In the genomic region with DNA sequence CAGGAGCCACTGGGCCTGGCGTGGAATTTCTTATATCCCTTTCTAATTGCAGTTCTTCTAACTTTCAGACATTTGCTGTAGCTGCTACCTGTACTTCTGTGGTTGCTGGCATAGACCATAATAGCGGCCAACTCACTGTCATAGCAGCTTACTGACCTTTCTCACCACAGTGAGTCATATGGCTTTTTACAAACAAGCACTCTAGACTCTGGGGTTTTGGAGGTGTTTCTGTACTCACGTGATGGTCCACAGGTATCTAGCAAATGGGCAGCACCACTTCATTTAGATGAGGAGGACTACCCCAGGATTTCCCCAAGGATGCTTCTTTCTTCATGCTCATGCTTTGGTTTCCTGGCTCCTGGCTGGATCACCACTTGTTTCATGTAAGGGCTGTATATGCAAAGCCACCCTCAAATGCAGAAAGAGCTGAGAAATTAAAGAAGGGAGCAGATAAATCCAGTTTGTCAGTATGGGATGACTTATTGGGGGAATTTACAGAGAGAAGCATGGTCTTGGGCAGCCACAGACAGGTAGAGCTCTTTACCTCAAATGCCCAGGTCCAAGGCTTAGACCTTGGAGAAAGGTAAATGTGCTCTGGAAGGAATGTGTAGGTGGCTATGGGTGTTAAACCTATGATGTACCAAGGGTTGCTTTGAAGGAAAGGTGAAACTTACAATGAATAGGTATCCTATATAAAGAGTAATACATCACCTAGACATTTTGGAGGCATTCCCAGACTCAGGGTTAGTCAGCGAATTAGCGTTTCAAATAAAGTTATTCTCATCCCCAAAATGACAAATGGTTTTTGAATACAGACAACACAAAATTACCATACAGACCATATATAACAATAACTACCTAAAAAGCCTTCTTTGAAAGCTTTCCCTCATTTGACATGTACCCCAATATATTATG, we compare ENCODE assay signal across 12 cellular contexts. TPM values are rescaled to one million over a fixed set of nuclear protein-coding genes. Genes with fewer than 3 reads are reported as not detected.
DNase-seq lines count a peak whose midpoint lies in the region; ATAC-seq and TF ChIP-seq lines count a peak whose summit lies in the region.
"Had no signal": no experiment of that assay in that cellular context is flagged by ENCODE, and none has a peak within 500 bp of the region (broad histone marks: within the 10 kb centered on the region; RNA-seq: fewer than 3 reads in every experiment).

No MANE protein-coding gene starts in this region.

- H3K27ac ChIP-seq in fibroblast of lung (ENCODE audit: insufficient read depth, low read length) = no peak overlapping the region
- H3K27ac ChIP-seq: ascending aorta, SJSA1 had no signal

- no peaks in the 10 kb centered on the region for H3K27me3 Mint-ChIP-seq in activated naive CD8-positive, alpha-beta T cell treated with anti-CD3 and anti-CD28 coated beads, Interleukin-2, amount 50 U/mL, for 24 hours
- H3K27me3 Mint-ChIP-seq in activated naive CD8-positive, alpha-beta T cell treated with anti-CD3 and anti-CD28 coated beads for 36 hours = no peaks in the 10 kb centered on the region

- no peak overlapping the region for H3K9ac ChIP-seq in fibroblast of lung (ENCODE audit: insufficient read depth, low read length)

- DNase-seq in activated naive CD8-positive, alpha-beta T cell treated with anti-CD3 and anti-CD28 coated beads, Interleukin-2, amount 50 U/mL, for 24 hours = no peak
- DNase-seq in activated naive CD8-positive, alpha-beta T cell treated with anti-CD3 and anti-CD28 coated beads for 36 hours = no peak
- DNase-seq in NCI-H226 (peak; percentile 56), fibroblast of lung (ENCODE audit: low read depth in 2 of 2) (peak; percentile 65 to 90), H7 (no peak), globus pallidus (ENCODE audit: low spot score) (no peak), amygdala (lab: John Stamatoyannopoulos, UW) (no peak)
- DNase-seq: activated CD4-positive, alpha-beta T cell treated with anti-CD3 and anti-CD28 coated beads, Interleukin-2, amount 50 U/mL, for 48 hours; NCI-H2081 had no signal

- H3K27ac Mint-ChIP-seq in activated naive CD8-positive, alpha-beta T cell treated with anti-CD3 and anti-CD28 coated beads, Interleukin-2, amount 50 U/mL, for 24 hours = no peak overlapping the region
- H3K27ac Mint-ChIP-seq in activated naive CD8-positive, alpha-beta T cell treated with anti-CD3 and anti-CD28 coated beads for 36 hours = no peak overlapping the region

- peaks cover 2% of the 10 kb centered on the region for H3K4me1 Mint-ChIP-seq in activated naive CD8-positive, alpha-beta T cell treated with anti-CD3 and anti-CD28 coated beads, Interleukin-2, amount 50 U/mL, for 24 hours
- peaks cover 3% of the 10 kb centered on the region for H3K4me1 Mint-ChIP-seq in activated naive CD8-positive, alpha-beta T cell treated with anti-CD3 and anti-CD28 coated beads for 36 hours

- H3K4me1 ChIP-seq in fibroblast of lung (ENCODE audit: control insufficient read depth, extremely low read depth, insufficient read depth, low read length) = peaks cover 3% of the 10 kb centered on the region
- H3K4me1 ChIP-seq: ascending aorta had no signal

- H3K9me3 Mint-ChIP-seq in activated naive CD8-positive, alpha-beta T cell treated with anti-CD3 and anti-CD28 coated beads, Interleukin-2, amount 50 U/mL, for 24 hours = no peaks in the 10 kb centered on the region
- no peaks in the 10 kb centered on the region for H3K9me3 Mint-ChIP-seq in activated naive CD8-positive, alpha-beta T cell treated with anti-CD3 and anti-CD28 coated beads for 36 hours

- H3K27me3 ChIP-seq in fibroblast of lung (ENCODE audit: control insufficient read depth, insufficient read depth, low read length) (no peaks in the 10 kb centered on the region), H7 (ENCODE audit: control insufficient read depth, insufficient read depth, low read length) (no peaks in the 10 kb centered on the region)
- H3K27me3 ChIP-seq: ascending aorta, SJSA1 had no signal

- no peaks in the 10 kb centered on the region for H3K9me3 ChIP-seq in fibroblast of lung (ENCODE audit: control insufficient read depth, insufficient read depth, low read depth, low read length)
- H3K9me3 ChIP-seq: ascending aorta, SJSA1 had no signal

- H3K4me3 ChIP-seq in fibroblast of lung (replicated peaks in 1 of 4; ENCODE audit: control extremely low read depth in 1 of 4, insufficient read depth in 1 of 4, low read depth in 3 of 4, low read length in 4 of 4) (no peak overlapping the region), H7 (ENCODE audit: insufficient read depth, low read depth, low read length) (no peak overlapping the region)
- H3K4me3 ChIP-seq: ascending aorta, SJSA1 had no signal

- H3K4me2 ChIP-seq in fibroblast of lung (ENCODE audit: extremely low read depth, insufficient read depth, low read length) = no peak overlapping the region

- TF ChIP-seq CTCF in fibroblast of lung (conservative IDR thresholded peaks at IDR 0.05 in 1 of 2, IDR thresholded peaks at IDR 0.05 in 1 of 2; ENCODE audit: low read depth in 1 of 2, low read length in 2 of 2) = no peak

- no peaks in the 10 kb centered on the region for H3K36me3 Mint-ChIP-seq in activated naive CD8-positive, alpha-beta T cell treated with anti-CD3 and anti-CD28 coated beads, Interleukin-2, amount 50 U/mL, for 24 hours (ENCODE audit: low read depth)
- H3K36me3 Mint-ChIP-seq in activated naive CD8-positive, alpha-beta T cell treated with anti-CD3 and anti-CD28 coated beads for 36 hours = no peaks in the 10 kb centered on the region

- H4K20me1 ChIP-seq in fibroblast of lung (ENCODE audit: control insufficient read depth, extremely low read depth, insufficient read depth, low read length) = no peaks in the 10 kb centered on the region

- no peak overlapping the region for H3K4me3 Mint-ChIP-seq in activated naive CD8-positive, alpha-beta T cell treated with anti-CD3 and anti-CD28 coated beads, Interleukin-2, amount 50 U/mL, for 24 hours
- no peak overlapping the region for H3K4me3 Mint-ChIP-seq in activated naive CD8-positive, alpha-beta T cell treated with anti-CD3 and anti-CD28 coated beads for 36 hours

- H3K36me3 ChIP-seq in fibroblast of lung (ENCODE audit: control insufficient read depth, insufficient read depth, low read length) (no peaks in the 10 kb centered on the region), H7 (replicated peaks; ENCODE audit: control insufficient read depth, insufficient read depth, low read length) (no peaks in the 10 kb centered on the region)
- H3K36me3 ChIP-seq: ascending aorta, SJSA1 had no signal

- peak; percentile 84 for ATAC-seq in activated naive CD8-positive, alpha-beta T cell treated with anti-CD3 and anti-CD28 coated beads, Interleukin-2, amount 50 U/mL, for 24 hours
- no peak for ATAC-seq in GM19395 (IDR thresholded peaks at IDR 0.05; ENCODE audit: unreplicated experiment)

- H3K79me2 ChIP-seq in fibroblast of lung (ENCODE audit: control insufficient read depth, insufficient read depth, low read length) = no peaks in the 10 kb centered on the region

- H2AFZ ChIP-seq in fibroblast of lung (ENCODE audit: low read length) = no peak overlapping the region

RNA-seq across cellular contexts. Expression of a gene that starts 15.9 kb away (rescaled TPM):
- total RNA-seq in activated naive CD8-positive, alpha-beta T cell treated with anti-CD3 and anti-CD28 coated beads for 36 hours = 10 to 100 TPM; 13.2 to 13.7 TPM
- total RNA-seq in fibroblast of lung = 8.2 and 15.7 TPM in 2 replicates
- 24.1 and 29.5 TPM in 2 replicates for polyA plus RNA-seq in fibroblast of lung
- polyA plus RNA-seq in fibroblast of lung (2012) = 12.8 and 13.9 TPM in 2 replicates
- 2.5 and 3.1 TPM in 2 replicates for polyA minus RNA-seq in fibroblast of lung (ENCODE audit: low replicate concordance)
- total RNA-seq in H7 (2014; rRNA removed; shearing (Covaris generic)) = 5.1 and 5.4 TPM in 2 replicates

RNA-seq across cellular contexts. Expression of a gene that starts 16.9 kb away (rescaled TPM):
- under 1 TPM; 0.72 to 0.82 TPM for total RNA-seq in activated naive CD8-positive, alpha-beta T cell treated with anti-CD3 and anti-CD28 coated beads for 36 hours
- 3.3 and 3.6 TPM in 2 replicates for total RNA-seq in fibroblast of lung
- polyA plus RNA-seq in fibroblast of lung = 1.2 and 4.7 TPM in 2 replicates
- polyA plus RNA-seq in fibroblast of lung (2012) = 0.41 and 1.9 TPM in 2 replicates
- polyA minus RNA-seq in fibroblast of lung (ENCODE audit: low replicate concordance) = 2.1 and 5.1 TPM in 2 replicates
- total RNA-seq in H7 (2014; rRNA removed; shearing (Covaris generic)) = 27.5 and 47.6 TPM in 2 replicates

Comparison
In these comparisons a context has a peak if more than half of its experiments do, and no peak if none do; other contexts are left out.
1. DNase-seq: peak in NCI-H226 (single experiment) and fibroblast of lung (2 of 2); none in activated naive CD8-positive, alpha-beta T cell treated with anti-CD3 and anti-CD28 coated beads, Interleukin-2, amount 50 U/mL, for 24 hours (single experiment), activated naive CD8-positive, alpha-beta T cell treated with anti-CD3 and anti-CD28 coated beads for 36 hours (single experiment), H7 (single experiment), globus pallidus (single experiment) and amygdala (0 of 56).